14 cellular contexts compared by ENCODE assay signal in genomic region chr9:126334626-126335621, GRCh38. TPM values are rescaled to one million over a fixed set of nuclear protein-coding genes. Genes with fewer than 3 reads are reported as not detected.
DNase-seq lines count a peak whose midpoint lies in the region; ATAC-seq and TF ChIP-seq lines count a peak whose summit lies in the region.
"Had no signal": no experiment of that assay in that cellular context is flagged by ENCODE, and none has a peak within 500 bp of the region (broad histone marks: within the 10 kb centered on the region; RNA-seq: fewer than 3 reads in every experiment).

No MANE protein-coding gene starts in this region.

- no peak for ATAC-seq in CD4-positive, alpha-beta T cell (ENCODE audit: poor library complexity)
- ATAC-seq: activated T-cell treated with anti-CD3 and anti-CD28 coated beads, Interleukin-2, amount 50 U/mL, for 4 hours had no signal

- H3K27ac ChIP-seq in breast epithelium: peak overlapping the region; percentile 21 to 62
- no peak overlapping the region for H3K27ac ChIP-seq in mammary epithelial cell (ENCODE audit: insufficient read depth, low read depth, low read length)
- H3K27ac ChIP-seq in CD4-positive, alpha-beta T cell (ENCODE audit: low read depth, low read length): no peak overlapping the region
- H3K27ac ChIP-seq: WERI-Rb-1 had no signal

- POLR2A ChIA-PET in CD4-positive, alpha-beta T cell (lab: Charles Lee): no interaction called here

- H3K27me3 ChIP-seq in breast epithelium: no peaks in the 10 kb centered on the region
- H3K27me3 ChIP-seq in mammary epithelial cell (ENCODE audit: insufficient read depth, low read length): no peaks in the 10 kb centered on the region
- H3K27me3 ChIP-seq in HAP-1 (ENCODE audit: low read depth): no peaks in the 10 kb centered on the region
- H3K27me3 ChIP-seq in CD4-positive, alpha-beta T cell (ENCODE audit: control insufficient read depth, insufficient read depth, low read length): no peaks in the 10 kb centered on the region

- no peak overlapping the region for H3K9ac ChIP-seq in mammary epithelial cell (ENCODE audit: insufficient read depth, low read length)

- H3K4me3 ChIP-seq in breast epithelium: no peak overlapping the region
- no peak overlapping the region for H3K4me3 ChIP-seq in mammary epithelial cell (replicated peaks in 1 of 3; ENCODE audit: insufficient read depth in 1 of 3, low read depth in 2 of 3, low read length in 3 of 3)
- H3K4me3 ChIP-seq in HAP-1: no peak overlapping the region
- H3K4me3 ChIP-seq: GM23338 had no signal

- TF ChIP-seq CTCF in breast epithelium (IDR thresholded peaks at IDR 0.05): no peak
- no peak for TF ChIP-seq CTCF in mammary epithelial cell (conservative IDR thresholded peaks at IDR 0.05 in 1 of 2, IDR thresholded peaks at IDR 0.05 in 1 of 2; ENCODE audit: extremely low read depth in 1 of 2, insufficient read depth in 1 of 2, low read depth in 1 of 2, low read length in 2 of 2)
- TF ChIP-seq CTCF in CD4-positive, alpha-beta T cell (IDR thresholded peaks at IDR 0.05): no peak

- no peak overlapping the region for H3K4me2 ChIP-seq in mammary epithelial cell (ENCODE audit: insufficient read depth, low read depth, low read length)
- H3K4me2 ChIP-seq: GM23338 had no signal

- no peaks in the 10 kb centered on the region for H3K9me3 ChIP-seq in breast epithelium
- H3K9me3 ChIP-seq in mammary epithelial cell (replicated peaks; ENCODE audit: insufficient read depth, low read length): no peaks in the 10 kb centered on the region
- no peaks in the 10 kb centered on the region for H3K9me3 ChIP-seq in HAP-1
- H3K9me3 ChIP-seq in CD4-positive, alpha-beta T cell (ENCODE audit: control insufficient read depth, low read length): no peaks in the 10 kb centered on the region

- in situ Hi-C loops in mammary epithelial cell (cut with MboI; ENCODE audit: low sequenced_read_pairs in 2 of 2) (no loop called here), HAP-1 (cut with MboI; ENCODE audit: low sequenced_read_pairs) (no loop called here)

- peaks cover 38% of the 10 kb centered on the region for H3K4me1 Mint-ChIP-seq in CD4-positive, alpha-beta T cell (ENCODE audit: low read depth)

- DNase-seq in breast epithelium (ENCODE audit: low spot score in 2 of 2) (no peak), mammary epithelial cell (no peak), glomerular endothelial cell (ENCODE audit: extremely low read depth, low read depth, low spot score) (peak; percentile 61), non-pigmented ciliary epithelial cell (ENCODE audit: low read depth) (peak; percentile 10), NCI-H1105 treated with DMSO at 0.1 percent for 48 hours (lab: John Stamatoyannopoulos, UW) (no peak), HAP-1 (ENCODE audit: low spot score in 2 of 2) (no peak), NCI-H226 (no peak)
- DNase-seq in CD4-positive, alpha-beta T cell: no peak
- DNase-seq: ACHN; activated T-cell treated with anti-CD3 and anti-CD28 coated beads, Interleukin-2, amount 50 U/mL, for 4 hours; NCI-H2171; WERI-Rb-1 had no signal

- H3K9me3 Mint-ChIP-seq in CD4-positive, alpha-beta T cell: no peaks in the 10 kb centered on the region
- H3K9me3 Mint-ChIP-seq: activated T-cell treated with anti-CD3 and anti-CD28 coated beads, Interleukin-2, amount 50 U/mL, for 4 hours; GM23338; IgD-negative memory B cell had no signal

- no peak for TF ChIP-seq POLR2A in breast epithelium (IDR thresholded peaks at IDR 0.05)

- intact Hi-C loops in breast epithelium (cut with DNase I; ENCODE audit: low total_unique reads): no loop called here
- intact Hi-C loops in mammary epithelial cell (cut with micrococcal nuclease): no loop called here
- intact Hi-C loops in CD4-positive, alpha-beta T cell (cut with DNase I, micrococcal nuclease): no loop called here

- no peaks in the 10 kb centered on the region for H4K20me1 ChIP-seq in mammary epithelial cell (ENCODE audit: insufficient read depth, low read length)

- dilution Hi-C loops in mammary epithelial cell (cut with HindIII; ENCODE audit: low sequenced_read_pairs): no loop called here

- no peaks in the 10 kb centered on the region for H3K27me3 Mint-ChIP-seq in CD4-positive, alpha-beta T cell

- no peak overlapping the region for H3K27ac Mint-ChIP-seq in CD4-positive, alpha-beta T cell
- H3K27ac Mint-ChIP-seq: GM23338, IgD-negative memory B cell had no signal

- H3K36me3 ChIP-seq in breast epithelium: no peaks in the 10 kb centered on the region
- no peaks in the 10 kb centered on the region for H3K36me3 ChIP-seq in mammary epithelial cell (ENCODE audit: insufficient read depth, low read length)
- no peaks in the 10 kb centered on the region; the same call in 1 of the 2 replicates for H3K36me3 ChIP-seq in HAP-1 (replicated peaks)

- no peak overlapping the region for H3K4me3 Mint-ChIP-seq in CD4-positive, alpha-beta T cell
- H3K4me3 Mint-ChIP-seq: activated T-cell treated with anti-CD3 and anti-CD28 coated beads, Interleukin-2, amount 50 U/mL, for 4 hours; GM23338; IgD-negative memory B cell had no signal

- peaks cover 8% of the 10 kb centered on the region for H3K36me3 Mint-ChIP-seq in CD4-positive, alpha-beta T cell (ENCODE audit: low read depth)
- H3K36me3 Mint-ChIP-seq: IgD-negative memory B cell had no signal

- no peaks in the 10 kb centered on the region for H3K4me1 ChIP-seq in breast epithelium
- no peaks in the 10 kb centered on the region for H3K4me1 ChIP-seq in mammary epithelial cell (ENCODE audit: insufficient read depth, low read length)
- H3K4me1 ChIP-seq in HAP-1: no peaks in the 10 kb centered on the region; the same call in 1 of the 2 replicates

- WGBS in mammary epithelial cell (ENCODE audit: low coverage, missing lambda C conversion rate): 40% methylated on average over 8 of the region's 8 CpGs

- no TSS peak for BruUV-seq in mammary epithelial cell (replicated peaks; lab: Mats Ljungman, UMichigan)

- H3K79me2 ChIP-seq in mammary epithelial cell (ENCODE audit: insufficient read depth, low read length): peaks cover 3% of the 10 kb centered on the region

- no peak overlapping the region for H2AFZ ChIP-seq in mammary epithelial cell (ENCODE audit: low read depth, low read length)
- H2AFZ ChIP-seq: GM23338 had no signal

- CTCF ChIA-PET in mammary epithelial cell (lab: Charles Lee; ENCODE audit: low non-redundant PET): no interaction called here
- CTCF ChIA-PET in CD4-positive, alpha-beta T cell (lab: Charles Lee): no interaction called here

RNA-seq across cellular contexts. Expression of gene MVB12B, which starts 8.3 kb away (rescaled TPM):
- total RNA-seq in breast epithelium: 10 to 100 TPM in 1 of 3 donors, 1 to 10 TPM in 2; 8.2 to 12.6 (median 9.9) TPM
- total RNA-seq in mammary epithelial cell: 1 to 10 TPM; 3.0 to 6.6 TPM
- polyA plus RNA-seq in mammary epithelial cell: 2.2 TPM
- polyA minus RNA-seq in mammary epithelial cell: 0.36 TPM
- 8.1 and 11.4 TPM in 2 replicates for total RNA-seq in glomerular endothelial cell
- total RNA-seq in CD4-positive, alpha-beta T cell: 10 to 100 TPM; 14.3 to 15.3 TPM

Comparison
In these comparisons a context has a peak if more than half of its experiments do, and no peak if none do; other contexts are left out.
1. H3K27ac ChIP-seq: peak in breast epithelium (2 of 2); none in mammary epithelial cell (single experiment) and CD4-positive, alpha-beta T cell (single experiment).
2. DNase-seq: peak in glomerular endothelial cell (single experiment) and non-pigmented ciliary epithelial cell (single experiment); none in breast epithelium (0 of 2), mammary epithelial cell (single experiment), NCI-H1105 treated with DMSO at 0.1 percent for 48 hours (single experiment), HAP-1 (0 of 2), NCI-H226 (single experiment) and CD4-positive, alpha-beta T cell (0 of 10).